Comparison of ENCODE assay signal across 1 cellular context in genomic region chr1:53175302-53175913, GRCh38.
TF ChIP-seq lines count a peak whose summit lies in the region.

No MANE protein-coding gene starts in this region.

TF ChIP-seq in GM23338, 12 proteins besides CTCF, POLR2A, EP300 and RAD21 (continued from another document):
- TF ChIP-seq, protein P1, sequence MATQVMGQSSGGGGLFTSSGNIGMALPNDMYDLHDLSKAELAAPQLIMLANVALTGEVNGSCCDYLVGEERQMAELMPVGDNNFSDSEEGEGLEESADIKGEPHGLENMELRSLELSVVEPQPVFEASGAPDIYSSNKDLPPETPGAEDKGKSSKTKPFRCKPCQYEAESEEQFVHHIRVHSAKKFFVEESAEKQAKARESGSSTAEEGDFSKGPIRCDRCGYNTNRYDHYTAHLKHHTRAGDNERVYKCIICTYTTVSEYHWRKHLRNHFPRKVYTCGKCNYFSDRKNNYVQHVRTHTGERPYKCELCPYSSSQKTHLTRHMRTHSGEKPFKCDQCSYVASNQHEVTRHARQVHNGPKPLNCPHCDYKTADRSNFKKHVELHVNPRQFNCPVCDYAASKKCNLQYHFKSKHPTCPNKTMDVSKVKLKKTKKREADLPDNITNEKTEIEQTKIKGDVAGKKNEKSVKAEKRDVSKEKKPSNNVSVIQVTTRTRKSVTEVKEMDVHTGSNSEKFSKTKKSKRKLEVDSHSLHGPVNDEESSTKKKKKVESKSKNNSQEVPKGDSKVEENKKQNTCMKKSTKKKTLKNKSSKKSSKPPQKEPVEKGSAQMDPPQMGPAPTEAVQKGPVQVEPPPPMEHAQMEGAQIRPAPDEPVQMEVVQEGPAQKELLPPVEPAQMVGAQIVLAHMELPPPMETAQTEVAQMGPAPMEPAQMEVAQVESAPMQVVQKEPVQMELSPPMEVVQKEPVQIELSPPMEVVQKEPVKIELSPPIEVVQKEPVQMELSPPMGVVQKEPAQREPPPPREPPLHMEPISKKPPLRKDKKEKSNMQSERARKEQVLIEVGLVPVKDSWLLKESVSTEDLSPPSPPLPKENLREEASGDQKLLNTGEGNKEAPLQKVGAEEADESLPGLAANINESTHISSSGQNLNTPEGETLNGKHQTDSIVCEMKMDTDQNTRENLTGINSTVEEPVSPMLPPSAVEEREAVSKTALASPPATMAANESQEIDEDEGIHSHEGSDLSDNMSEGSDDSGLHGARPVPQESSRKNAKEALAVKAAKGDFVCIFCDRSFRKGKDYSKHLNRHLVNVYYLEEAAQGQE (IDR thresholded peaks at IDR 0.05; ENCODE audit: unreplicated experiment): no peak
- TF ChIP-seq, protein P2, sequence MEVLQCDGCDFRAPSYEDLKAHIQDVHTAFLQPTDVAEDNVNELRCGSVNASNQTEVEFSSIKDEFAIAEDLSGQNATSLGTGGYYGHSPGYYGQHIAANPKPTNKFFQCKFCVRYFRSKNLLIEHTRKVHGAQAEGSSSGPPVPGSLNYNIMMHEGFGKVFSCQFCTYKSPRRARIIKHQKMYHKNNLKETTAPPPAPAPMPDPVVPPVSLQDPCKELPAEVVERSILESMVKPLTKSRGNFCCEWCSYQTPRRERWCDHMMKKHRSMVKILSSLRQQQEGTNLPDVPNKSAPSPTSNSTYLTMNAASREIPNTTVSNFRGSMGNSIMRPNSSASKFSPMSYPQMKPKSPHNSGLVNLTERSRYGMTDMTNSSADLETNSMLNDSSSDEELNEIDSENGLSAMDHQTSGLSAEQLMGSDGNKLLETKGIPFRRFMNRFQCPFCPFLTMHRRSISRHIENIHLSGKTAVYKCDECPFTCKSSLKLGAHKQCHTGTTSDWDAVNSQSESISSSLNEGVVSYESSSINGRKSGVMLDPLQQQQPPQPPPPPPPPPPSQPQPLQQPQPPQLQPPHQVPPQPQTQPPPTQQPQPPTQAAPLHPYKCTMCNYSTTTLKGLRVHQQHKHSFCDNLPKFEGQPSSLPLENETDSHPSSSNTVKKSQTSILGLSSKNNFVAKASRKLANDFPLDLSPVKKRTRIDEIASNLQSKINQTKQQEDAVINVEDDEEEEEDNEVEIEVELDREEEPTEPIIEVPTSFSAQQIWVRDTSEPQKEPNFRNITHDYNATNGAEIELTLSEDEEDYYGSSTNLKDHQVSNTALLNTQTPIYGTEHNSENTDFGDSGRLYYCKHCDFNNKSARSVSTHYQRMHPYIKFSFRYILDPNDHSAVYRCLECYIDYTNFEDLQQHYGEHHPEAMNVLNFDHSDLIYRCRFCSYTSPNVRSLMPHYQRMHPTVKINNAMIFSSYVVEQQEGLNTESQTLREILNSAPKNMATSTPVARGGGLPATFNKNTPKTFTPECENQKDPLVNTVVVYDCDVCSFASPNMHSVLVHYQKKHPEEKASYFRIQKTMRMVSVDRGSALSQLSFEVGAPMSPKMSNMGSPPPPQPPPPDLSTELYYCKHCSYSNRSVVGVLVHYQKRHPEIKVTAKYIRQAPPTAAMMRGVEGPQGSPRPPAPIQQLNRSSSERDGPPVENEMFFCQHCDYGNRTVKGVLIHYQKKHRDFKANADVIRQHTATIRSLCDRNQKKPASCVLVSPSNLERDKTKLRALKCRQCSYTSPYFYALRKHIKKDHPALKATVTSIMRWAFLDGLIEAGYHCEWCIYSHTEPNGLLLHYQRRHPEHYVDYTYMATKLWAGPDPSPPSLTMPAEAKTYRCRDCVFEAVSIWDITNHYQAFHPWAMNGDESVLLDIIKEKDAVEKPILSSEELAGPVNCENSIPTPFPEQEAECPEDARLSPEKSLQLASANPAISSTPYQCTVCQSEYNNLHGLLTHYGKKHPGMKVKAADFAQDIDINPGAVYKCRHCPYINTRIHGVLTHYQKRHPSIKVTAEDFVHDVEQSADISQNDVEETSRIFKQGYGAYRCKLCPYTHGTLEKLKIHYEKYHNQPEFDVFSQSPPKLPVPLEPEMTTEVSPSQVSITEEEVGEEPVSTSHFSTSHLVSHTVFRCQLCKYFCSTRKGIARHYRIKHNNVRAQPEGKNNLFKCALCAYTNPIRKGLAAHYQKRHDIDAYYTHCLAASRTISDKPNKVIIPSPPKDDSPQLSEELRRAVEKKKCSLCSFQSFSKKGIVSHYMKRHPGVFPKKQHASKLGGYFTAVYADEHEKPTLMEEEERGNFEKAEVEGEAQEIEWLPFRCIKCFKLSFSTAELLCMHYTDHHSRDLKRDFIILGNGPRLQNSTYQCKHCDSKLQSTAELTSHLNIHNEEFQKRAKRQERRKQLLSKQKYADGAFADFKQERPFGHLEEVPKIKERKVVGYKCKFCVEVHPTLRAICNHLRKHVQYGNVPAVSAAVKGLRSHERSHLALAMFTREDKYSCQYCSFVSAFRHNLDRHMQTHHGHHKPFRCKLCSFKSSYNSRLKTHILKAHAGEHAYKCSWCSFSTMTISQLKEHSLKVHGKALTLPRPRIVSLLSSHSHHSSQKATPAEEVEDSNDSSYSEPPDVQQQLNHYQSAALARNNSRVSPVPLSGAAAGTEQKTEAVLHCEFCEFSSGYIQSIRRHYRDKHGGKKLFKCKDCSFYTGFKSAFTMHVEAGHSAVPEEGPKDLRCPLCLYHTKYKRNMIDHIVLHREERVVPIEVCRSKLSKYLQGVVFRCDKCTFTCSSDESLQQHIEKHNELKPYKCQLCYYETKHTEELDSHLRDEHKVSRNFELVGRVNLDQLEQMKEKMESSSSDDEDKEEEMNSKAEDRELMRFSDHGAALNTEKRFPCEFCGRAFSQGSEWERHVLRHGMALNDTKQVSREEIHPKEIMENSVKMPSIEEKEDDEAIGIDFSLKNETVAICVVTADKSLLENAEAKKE (CRISPR knock-in tag; IDR thresholded peaks at IDR 0.05): no peak
- TF ChIP-seq STAT1 (IDR thresholded peaks at IDR 0.05; ENCODE audit: unreplicated experiment) (no peak), ZNF114 (CRISPR knock-in tag; IDR thresholded peaks at IDR 0.05) (no peak), JUNB (IDR thresholded peaks at IDR 0.05; ENCODE audit: unreplicated experiment) (no peak), NANOG (IDR thresholded peaks at IDR 0.05; ENCODE audit: borderline replicate concordance) (no peak), EZH2 (IDR thresholded peaks at IDR 0.05; ENCODE audit: low read depth, unreplicated experiment) (no peak), CREB1 (CRISPR knock-in tag; IDR thresholded peaks at IDR 0.05; ENCODE audit: low read depth) (no peak), ZNF331 (CRISPR knock-in tag; IDR thresholded peaks at IDR 0.05; ENCODE audit: low read depth) (no peak), POLR2AphosphoS5 (IDR thresholded peaks at IDR 0.05; ENCODE audit: low read depth) (no peak)
